8 cellular contexts compared by ENCODE assay signal in the genomic region with DNA sequence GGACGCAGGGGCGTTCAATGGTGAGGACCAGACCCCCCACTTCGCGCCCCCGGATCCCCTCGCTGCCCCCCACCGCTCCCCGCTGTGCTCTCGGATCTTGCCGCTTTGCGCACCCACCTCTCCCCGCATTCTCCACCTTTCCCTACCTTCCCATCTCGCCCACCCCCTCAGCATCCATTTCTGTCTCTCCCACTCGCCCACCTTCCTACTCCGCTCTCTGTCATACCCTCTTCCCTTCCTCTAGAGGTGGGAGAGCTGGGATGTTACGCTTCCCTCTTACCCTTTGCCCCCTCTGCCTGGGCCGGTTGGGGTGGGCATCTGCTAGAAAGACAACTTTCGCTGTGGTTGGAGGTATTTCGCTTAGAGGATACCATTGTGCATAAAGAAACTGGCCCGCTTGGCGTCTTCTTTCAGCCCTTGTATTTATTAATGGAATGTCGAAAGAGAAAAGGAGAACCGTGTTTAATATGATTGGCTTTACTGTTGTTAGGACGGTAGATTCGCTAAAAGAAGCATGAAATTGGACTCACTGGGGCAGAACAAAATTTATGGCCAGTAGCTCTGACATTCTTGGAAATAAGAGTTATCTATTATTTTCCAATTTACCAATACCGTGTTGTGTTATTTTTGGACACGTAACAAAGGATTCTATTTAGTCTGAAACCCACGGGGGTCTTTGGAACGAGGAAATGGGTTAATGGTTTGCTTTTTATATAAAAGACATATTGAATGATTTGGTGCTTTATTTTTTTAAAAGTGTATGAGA. TPM values are rescaled to one million over a fixed set of nuclear protein-coding genes. Genes with fewer than 3 reads are reported as not detected.
A peak's percentile ranks its signal among the peaks of the same experiment; 100 is the strongest.
DNase-seq lines count a peak whose midpoint lies in the region; ATAC-seq lines count a peak whose summit lies in the region.

No MANE protein-coding gene starts in this region.

- peaks cover 0 to 4% of the 10 kb centered on the region in 2 donors for H3K36me3 Mint-ChIP-seq in naive B cell

- peak overlapping the region; percentile 26 for H3K27ac ChIP-seq in ectodermal cell (ENCODE audit: insufficient read depth, low read depth, low read length, poor library complexity, severe bottlenecking)

- H3K36me3 ChIP-seq in NT2/D1 (ENCODE audit: insufficient read depth, insufficient read length, low read length) = no peaks in the 10 kb centered on the region
- H3K36me3 ChIP-seq in ectodermal cell (ENCODE audit: control insufficient read depth, insufficient read depth, low read length) = no peaks in the 10 kb centered on the region

- H3K4me3 ChIP-seq in NT2/D1 (ENCODE audit: insufficient read length, low read depth) = peak overlapping the region; percentile 65
- H3K4me3 ChIP-seq in ectodermal cell (ENCODE audit: insufficient read depth, low read depth, low read length) = peak overlapping the region; percentile 87

- H3K27ac Mint-ChIP-seq in naive B cell = peak overlapping the region in 4 of 6 donors; percentile 26 to 89 (median 81)

- DNase-seq in NCI-H146 (lab: John Stamatoyannopoulos, UW) (peak; percentile 48), NCI-H146 treated with DMSO at 0.1 percent for 48 hours (lab: John Stamatoyannopoulos, UW; ENCODE audit: unreplicated experiment) (no peak), NT2/D1 (ENCODE audit: low read depth, low spot score) (no peak), naive B cell (no peak), HuH-7 (ENCODE audit: low spot score) (no peak)
- no peak for DNase-seq in stimulated activated CD4-positive, alpha-beta T cell treated with anti-CD3 and anti-CD28 coated beads, Interleukin-1b, Interleukin-23, amount 100 ng/mL, for 48 hours

- H3K9me3 ChIP-seq in NT2/D1 (ENCODE audit: insufficient read depth, low read length) = no peaks in the 10 kb centered on the region
- H3K9me3 ChIP-seq in ectodermal cell (ENCODE audit: control insufficient read depth, low read length) = no peaks in the 10 kb centered on the region

- H3K27me3 ChIP-seq in NT2/D1 (ENCODE audit: insufficient read depth, insufficient read length) (peaks cover 13% of the 10 kb centered on the region), ectodermal cell (ENCODE audit: control insufficient read depth, insufficient read depth, low read length, poor library complexity, severe bottlenecking) (no peaks in the 10 kb centered on the region)

- ATAC-seq in naive B cell (ENCODE audit: low read depth in 2 of 2) (no peak), HG03378 (IDR thresholded peaks at IDR 0.05; ENCODE audit: unreplicated experiment) (no peak)

- peak overlapping the region; percentile 75 for H3K9ac ChIP-seq in NT2/D1 (ENCODE audit: insufficient read length, low read depth)

- H3K4me1 ChIP-seq in NT2/D1 (ENCODE audit: insufficient read depth, insufficient read length) (no peaks in the 10 kb centered on the region), ectodermal cell (ENCODE audit: control insufficient read depth, insufficient read depth, low read length) (no peaks in the 10 kb centered on the region)

- peaks cover 0 to 1% (median 0%) of the 10 kb centered on the region in 7 donors for H3K9me3 Mint-ChIP-seq in naive B cell

- peak overlapping the region; percentile 79 to 98 (median 90) for H3K4me3 Mint-ChIP-seq in naive B cell

- peaks cover 26 to 39% (median 36%) of the 10 kb centered on the region in 3 donors for H3K27me3 Mint-ChIP-seq in naive B cell

- H3K4me1 Mint-ChIP-seq in naive B cell = peaks cover 12 to 17% (median 15%) of the 10 kb centered on the region in 3 donors

- 2 to 3% methylated on average over 28 to 29 of the region's 29 CpGs for WGBS in ectodermal cell, 2 experiments

RNA-seq across cellular contexts. Expression of a gene that starts 0.9 kb away (rescaled TPM):
- polyA plus RNA-seq in ectodermal cell (2013, experiment 1 of 4) = 24.4 TPM
- 24.1 TPM for polyA plus RNA-seq in ectodermal cell (2013, experiment 2 of 4)
- 20.4 TPM for polyA plus RNA-seq in ectodermal cell (2013, experiment 3 of 4)
- polyA plus RNA-seq in ectodermal cell (2013, experiment 4 of 4) = 20.5 TPM
- polyA plus RNA-seq in naive B cell (ENCODE audit: low read depth in 6 of 6) = 1 to 10 TPM in 5 of 6 donors, not detected in 1; 1.1 to 4.9 (median 2.7) TPM
